15 cellular contexts compared by ENCODE assay signal in the genomic region with DNA sequence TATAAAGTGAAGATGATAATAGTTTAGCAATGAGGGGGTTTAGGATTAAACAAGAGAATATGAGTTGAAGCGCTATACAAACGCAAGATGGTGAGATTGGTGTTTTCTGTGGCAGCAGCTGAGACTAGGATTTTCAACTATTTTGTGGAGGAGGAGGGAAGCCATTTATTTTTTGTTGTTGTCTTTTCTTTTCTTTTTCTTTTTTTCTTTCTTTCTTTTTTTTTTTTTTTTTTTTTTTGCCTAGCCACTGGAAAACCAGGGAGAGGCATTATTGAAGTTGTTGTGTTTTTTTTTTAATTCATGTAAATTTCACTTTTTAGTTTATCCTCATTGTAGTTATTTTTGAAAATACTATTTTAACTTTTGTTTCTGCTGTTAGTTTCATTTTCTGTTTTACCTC. TPM values are rescaled to one million over a fixed set of nuclear protein-coding genes. Genes with fewer than 3 reads are reported as not detected.
A peak's percentile ranks its signal among the peaks of the same experiment; 100 is the strongest.
DNase-seq lines count a peak whose midpoint lies in the region; ATAC-seq, FAIRE-seq and TF ChIP-seq lines count a peak whose summit lies in the region.
"Had no signal": no experiment of that assay in that cellular context is flagged by ENCODE, and none has a peak within 500 bp of the region (broad histone marks: within the 10 kb centered on the region; RNA-seq: fewer than 3 reads in every experiment).

No MANE protein-coding gene starts in this region.

- H3K9me3 ChIP-seq in MM.1S (replicated peaks; ENCODE audit: insufficient read depth, low read length) (no peaks in the 10 kb centered on the region), astrocyte (ENCODE audit: insufficient read depth, low read depth, low read length) (no peaks in the 10 kb centered on the region)
- H3K9me3 ChIP-seq: gastrocnemius medialis, prostate gland had no signal

- H4K20me1 ChIP-seq in MM.1S (ENCODE audit: insufficient read depth, low read length) = no peaks in the 10 kb centered on the region
- no peaks in the 10 kb centered on the region for H4K20me1 ChIP-seq in astrocyte (ENCODE audit: insufficient read depth, low read length)

- no peaks in the 10 kb centered on the region for H3F3A ChIP-seq in MM.1S (ENCODE audit: insufficient read depth, low read length)

- H3K27ac Mint-ChIP-seq in activated naive CD4-positive, alpha-beta T cell treated with anti-CD3 and anti-CD28 coated beads for 36 hours = peak overlapping the region; percentile 74
- H3K27ac Mint-ChIP-seq in astrocyte (ENCODE audit: unreplicated experiment) = peak overlapping the region; percentile 42
- H3K27ac Mint-ChIP-seq in stimulated activated effector memory CD8-positive, alpha-beta T cell treated with anti-CD3 and anti-CD28 coated beads, Interleukin-12 subunit alpha, Interleukin-12 subunit beta, amount 100 ng/mL, for 72 hours = peak overlapping the region; percentile 0

- no peaks in the 10 kb centered on the region for H3K27me3 ChIP-seq in MM.1S (replicated peaks; ENCODE audit: insufficient read depth, low read length)
- H3K27me3 ChIP-seq in astrocyte (ENCODE audit: insufficient read depth, low read length) = no peaks in the 10 kb centered on the region
- H3K27me3 ChIP-seq: gastrocnemius medialis had no signal

- no peaks in the 10 kb centered on the region for H3K9me3 Mint-ChIP-seq in activated naive CD4-positive, alpha-beta T cell treated with anti-CD3 and anti-CD28 coated beads for 36 hours
- H3K9me3 Mint-ChIP-seq in astrocyte (ENCODE audit: unreplicated experiment) = no peaks in the 10 kb centered on the region
- no peaks in the 10 kb centered on the region for H3K9me3 Mint-ChIP-seq in stimulated activated effector memory CD8-positive, alpha-beta T cell treated with anti-CD3 and anti-CD28 coated beads, Interleukin-12 subunit alpha, Interleukin-12 subunit beta, amount 100 ng/mL, for 72 hours

- H3K4me3 ChIP-seq in MM.1S (ENCODE audit: low read length) (peak overlapping the region; percentile 42), astrocyte (ENCODE audit: insufficient read depth, low read depth, low read length) (no peak overlapping the region)
- H3K4me3 ChIP-seq: gastrocnemius medialis, prostate gland had no signal

- TF ChIP-seq CTCF in MM.1S (IDR thresholded peaks at IDR 0.05; ENCODE audit: low read length) = no peak
- no peak for TF ChIP-seq CTCF in astrocyte (IDR thresholded peaks at IDR 0.05; ENCODE audit: insufficient read depth, low read depth, low read length)

- CTCF ChIA-PET in activated naive CD4-positive, alpha-beta T cell treated with anti-CD3 and anti-CD28 coated beads for 36 hours (lab: Charles Lee) = interaction anchor here (1.0 to 3.4 kb wide), 4 partner anchors 15 to 254 kb away, joined by 3 to 13 read pairs (median 4); a partner anchor contains a TSS

- H3K4me3 Mint-ChIP-seq in activated naive CD4-positive, alpha-beta T cell treated with anti-CD3 and anti-CD28 coated beads for 36 hours = peak overlapping the region; percentile 41
- H3K4me3 Mint-ChIP-seq in astrocyte (ENCODE audit: unreplicated experiment) = no peak overlapping the region
- no peak overlapping the region for H3K4me3 Mint-ChIP-seq in stimulated activated effector memory CD8-positive, alpha-beta T cell treated with anti-CD3 and anti-CD28 coated beads, Interleukin-12 subunit alpha, Interleukin-12 subunit beta, amount 100 ng/mL, for 72 hours

- H3K4me1 Mint-ChIP-seq in activated naive CD4-positive, alpha-beta T cell treated with anti-CD3 and anti-CD28 coated beads for 36 hours (ENCODE audit: low read depth) = peaks cover 36% of the 10 kb centered on the region
- peaks cover 34% of the 10 kb centered on the region for H3K4me1 Mint-ChIP-seq in astrocyte (ENCODE audit: low read depth, unreplicated experiment)
- H3K4me1 Mint-ChIP-seq in stimulated activated effector memory CD8-positive, alpha-beta T cell treated with anti-CD3 and anti-CD28 coated beads, Interleukin-12 subunit alpha, Interleukin-12 subunit beta, amount 100 ng/mL, for 72 hours = peaks cover 18% of the 10 kb centered on the region

- H3K9ac ChIP-seq in MM.1S (ENCODE audit: low read length) = peak overlapping the region; percentile 26; the same call in 1 of the 2 replicates
- no peak overlapping the region for H3K9ac ChIP-seq in astrocyte (ENCODE audit: low read length)

- peak overlapping the region; percentile 38; the same call in 1 of the 2 replicates for H3K27ac ChIP-seq in MM.1S (ENCODE audit: low read length)
- H3K27ac ChIP-seq in astrocyte (ENCODE audit: low read depth, low read length) = no peak overlapping the region

- no peaks in the 10 kb centered on the region for H3K27me3 Mint-ChIP-seq in activated naive CD4-positive, alpha-beta T cell treated with anti-CD3 and anti-CD28 coated beads for 36 hours (ENCODE audit: low read depth)
- H3K27me3 Mint-ChIP-seq in astrocyte (ENCODE audit: low read depth, unreplicated experiment) = no peaks in the 10 kb centered on the region

- H2AFZ ChIP-seq in MM.1S (ENCODE audit: low read length) (peak overlapping the region; percentile 13; the same call in 1 of the 2 replicates), astrocyte (ENCODE audit: low read depth, low read length) (no peak overlapping the region)

- peaks cover 1% of the 10 kb centered on the region for H3K36me3 Mint-ChIP-seq in activated naive CD4-positive, alpha-beta T cell treated with anti-CD3 and anti-CD28 coated beads for 36 hours (ENCODE audit: low read depth)
- no peaks in the 10 kb centered on the region for H3K36me3 Mint-ChIP-seq in astrocyte (ENCODE audit: low read depth, unreplicated experiment)
- peaks cover 26% of the 10 kb centered on the region for H3K36me3 Mint-ChIP-seq in stimulated activated effector memory CD8-positive, alpha-beta T cell treated with anti-CD3 and anti-CD28 coated beads, Interleukin-12 subunit alpha, Interleukin-12 subunit beta, amount 100 ng/mL, for 72 hours

- no peaks in the 10 kb centered on the region for H3K9me2 ChIP-seq in MM.1S (replicated peaks; ENCODE audit: insufficient read depth, low read length)

- ATAC-seq in stimulated activated effector memory CD8-positive, alpha-beta T cell treated with anti-CD3 and anti-CD28 coated beads, Interleukin-12 subunit alpha, Interleukin-12 subunit beta, amount 100 ng/mL, for 72 hours = no peak
- ATAC-seq in GM19455 (IDR thresholded peaks at IDR 0.05; ENCODE audit: unreplicated experiment) = no peak
- ATAC-seq in GM18858 (IDR thresholded peaks at IDR 0.05; ENCODE audit: unreplicated experiment) = no peak
- ATAC-seq: gastrocnemius medialis had no signal

- H3K4me2 ChIP-seq in MM.1S (ENCODE audit: low read depth, low read length) (peak overlapping the region; percentile 70), astrocyte (ENCODE audit: low read length) (peak overlapping the region; percentile 47)

- no peak for DNase-seq in activated naive CD4-positive, alpha-beta T cell treated with anti-CD3 and anti-CD28 coated beads for 36 hours
- no peak for DNase-seq in activated naive CD4-positive, alpha-beta T cell treated with anti-CD3 and anti-CD28 coated beads, Interleukin-2, amount 50 U/mL, for 16 hours
- DNase-seq in MM.1S (no peak), astrocyte (ENCODE audit: low read depth) (no peak), NCI-H146 treated with DMSO at 0.1 percent for 48 hours (lab: John Stamatoyannopoulos, UW; ENCODE audit: unreplicated experiment) (no peak)
- DNase-seq in stimulated activated effector memory CD8-positive, alpha-beta T cell treated with anti-CD3 and anti-CD28 coated beads, Interleukin-12 subunit alpha, Interleukin-12 subunit beta, amount 100 ng/mL, for 72 hours (ENCODE audit: low spot score in 2 of 2) = no peak
- DNase-seq: aorta; effector CD4-positive, alpha-beta T cell; gastrocnemius medialis; H7 had no signal

- intact Hi-C loops in activated naive CD4-positive, alpha-beta T cell treated with anti-CD3 and anti-CD28 coated beads for 36 hours (cut with micrococcal nuclease) = loop anchor here (5.0 kb wide), 1 partner anchor 555 kb away; a partner anchor contains a TSS

- H3K79me2 ChIP-seq in MM.1S (ENCODE audit: low read length) = peaks cover 11% of the 10 kb centered on the region; the same call in 1 of the 2 replicates
- no peaks in the 10 kb centered on the region for H3K79me2 ChIP-seq in astrocyte (ENCODE audit: insufficient read depth, low read length)

- FAIRE-seq in astrocyte (lab: Jason Lieb, UNC) = no peak

- H3K36me3 ChIP-seq in MM.1S (replicated peaks; ENCODE audit: insufficient read depth, low read length) = no peaks in the 10 kb centered on the region
- H3K36me3 ChIP-seq in astrocyte (ENCODE audit: insufficient read depth, low read length) = no peaks in the 10 kb centered on the region
- H3K36me3 ChIP-seq: gastrocnemius medialis, prostate gland had no signal

- H3K4me1 ChIP-seq in MM.1S (ENCODE audit: low read length) (0 out of 2 replicates have a peak, but pooled peaks cover 8% of the 10 kb centered on the region), astrocyte (ENCODE audit: insufficient read depth, low read length) (peaks cover 16% of the 10 kb centered on the region)

RNA-seq across cellular contexts. Expression of a gene that starts 15.9 kb away (rescaled TPM):
- total RNA-seq in activated naive CD4-positive, alpha-beta T cell treated with anti-CD3 and anti-CD28 coated beads for 36 hours = 1 to 10 TPM; 3.3 to 3.9 TPM
- 10.1 and 13.1 TPM in 2 replicates for total RNA-seq in astrocyte

RNA-seq across cellular contexts. Expression of a gene that starts 47.6 kb away (rescaled TPM):
- 10 to 100 TPM; 15.7 to 16.6 TPM for total RNA-seq in activated naive CD4-positive, alpha-beta T cell treated with anti-CD3 and anti-CD28 coated beads for 36 hours
- 13.2 and 16.7 TPM in 2 replicates for total RNA-seq in astrocyte

RNA-seq across cellular contexts. Expression of a gene that starts 55.9 kb away (rescaled TPM):
- total RNA-seq in activated naive CD4-positive, alpha-beta T cell treated with anti-CD3 and anti-CD28 coated beads for 36 hours = not detected
- total RNA-seq in astrocyte = 0.29 and 0.39 TPM in 2 replicates
- total RNA-seq: HT1080; T-helper 2 cell treated with Interferon-gamma antibody and Interleukin-4, amounts not matched to agents 100 ng/mL and 5 ng/mL, for 36 hours had no signal

Comparison
In these comparisons a context has a peak if more than half of its experiments do, and no peak if none do; other contexts are left out.
1. H3K27ac Mint-ChIP-seq: peak in every context shown above with its lines; median percentile 74 in activated naive CD4-positive, alpha-beta T cell treated with anti-CD3 and anti-CD28 coated beads for 36 hours; 42 in astrocyte; 0 in stimulated activated effector memory CD8-positive, alpha-beta T cell treated with anti-CD3 and anti-CD28 coated beads, Interleukin-12 subunit alpha, Interleukin-12 subunit beta, amount 100 ng/mL, for 72 hours.